Comparison of ENCODE assay signal across 8 cellular contexts in genomic region chr9:83199240-83199639, GRCh38.
DNase-seq lines count a peak whose midpoint lies in the region; ATAC-seq and TF ChIP-seq lines count a peak whose summit lies in the region.

No MANE protein-coding gene starts in this region.

- no peak overlapping the region for H3K4me3 ChIP-seq in lower lobe of right lung
- H3K4me3 ChIP-seq in effector memory CD4-positive, alpha-beta T cell (ENCODE audit: insufficient read depth, low read depth, low read length, poor library complexity, severe bottlenecking), result no peak overlapping the region

- no peaks in the 10 kb centered on the region for H3K27me3 ChIP-seq in lower lobe of right lung (ENCODE audit: low read depth)
- no peaks in the 10 kb centered on the region for H3K27me3 ChIP-seq in effector memory CD4-positive, alpha-beta T cell (replicated peaks; ENCODE audit: control insufficient read depth, insufficient read depth, low read length, poor library complexity, severe bottlenecking)

- ATAC-seq in lower lobe of right lung, result peak in 1 of 2 donors; percentile 77
- no peak for ATAC-seq in GM19455 (IDR thresholded peaks at IDR 0.05; ENCODE audit: unreplicated experiment)

- H3K36me3 ChIP-seq in lower lobe of right lung, result no peaks in the 10 kb centered on the region
- no peaks in the 10 kb centered on the region for H3K36me3 ChIP-seq in effector memory CD4-positive, alpha-beta T cell (ENCODE audit: control insufficient read depth, insufficient read depth, low read length)

- intact Hi-C loops in lower lobe of right lung (cut with DNase I), result no loop called here

- H3K4me1 ChIP-seq in lower lobe of right lung, result no peaks in the 10 kb centered on the region
- no peaks in the 10 kb centered on the region for H3K4me1 ChIP-seq in effector memory CD4-positive, alpha-beta T cell (ENCODE audit: control insufficient read depth, insufficient read depth, low read length, poor library complexity, severe bottlenecking)

- peak; percentile 31 for TF ChIP-seq CTCF in lower lobe of right lung (IDR thresholded peaks at IDR 0.05)

- no peak overlapping the region for H3K27ac ChIP-seq in lower lobe of right lung
- H3K27ac ChIP-seq in effector memory CD4-positive, alpha-beta T cell (ENCODE audit: insufficient read depth, low read length, poor library complexity, severe bottlenecking), result no peak overlapping the region

- peak; percentile 40 for DNase-seq in SIG-M5 treated with dmso at 0.1 percent for 504 hours (lab: John Stamatoyannopoulos, UW; ENCODE audit: unreplicated experiment)
- no peak for DNase-seq in SIG-M5 (lab: John Stamatoyannopoulos, UW)
- peak; percentile 4 for DNase-seq in NCI-H526 treated with DMSO at 0.1 percent for 48 hours (lab: John Stamatoyannopoulos, UW)
- DNase-seq in dermis blood vessel endothelial cell, result peak; percentile 71
- no peak for DNase-seq in lower lobe of right lung
- no peak for DNase-seq in effector memory CD4-positive, alpha-beta T cell
- DNase-seq in activated CD4-positive, alpha-beta T cell treated with anti-CD3 and anti-CD28 coated beads, Interleukin-2, amount 50 U/mL, for 4 hours, result no peak

- no peaks in the 10 kb centered on the region for H3K9me3 ChIP-seq in lower lobe of right lung
- H3K9me3 ChIP-seq in effector memory CD4-positive, alpha-beta T cell (ENCODE audit: control insufficient read depth, low read length), result no peaks in the 10 kb centered on the region

Comparison
In these comparisons a context has a peak if more than half of its experiments do, and no peak if none do; other contexts are left out.
1. DNase-seq: peak in SIG-M5 treated with dmso at 0.1 percent for 504 hours (single experiment), NCI-H526 treated with DMSO at 0.1 percent for 48 hours (single experiment) and dermis blood vessel endothelial cell (single experiment); none in SIG-M5 (single experiment), lower lobe of right lung (single experiment), effector memory CD4-positive, alpha-beta T cell (0 of 3) and activated CD4-positive, alpha-beta T cell treated with anti-CD3 and anti-CD28 coated beads, Interleukin-2, amount 50 U/mL, for 4 hours (0 of 2).